ENCODE assay signal across 26 cellular contexts in the genomic region with DNA sequence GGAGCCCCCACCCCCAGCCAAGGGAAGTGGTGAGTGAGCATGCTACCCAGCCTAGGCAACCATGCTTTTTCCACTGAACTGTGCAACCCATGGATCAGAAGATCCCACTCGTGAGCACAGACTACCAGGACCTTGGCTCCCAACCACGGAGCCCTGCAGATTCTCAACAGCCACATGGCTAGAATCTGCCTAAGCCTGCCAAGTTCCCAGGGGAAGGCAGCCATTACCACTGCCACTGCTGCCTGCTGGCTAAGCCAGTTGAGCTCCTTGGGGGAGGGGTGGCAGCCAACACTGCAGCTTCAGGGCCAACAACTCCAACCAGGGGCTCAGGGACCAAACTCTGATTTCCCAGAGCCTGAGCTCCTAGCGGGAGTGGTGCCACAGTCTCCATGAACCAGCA.
"Had no signal": no experiment of that assay in that cellular context is flagged by ENCODE, and none has a peak within 500 bp of the region (broad histone marks: within the 10 kb centered on the region; RNA-seq: fewer than 3 reads in every experiment).

No MANE protein-coding gene starts in this region.

- H3K4me3 Mint-ChIP-seq: activated B cell treated with CpG ODN at 0.5 μM for 24 hours; activated CD8-positive, alpha-beta T cell treated with anti-CD3 and anti-CD28 coated beads for 36 hours; activated T-cell treated with anti-CD3 and anti-CD28 coated beads, Interleukin-2, amount 50 U/mL, for 4 hours; activated T-helper 17 cell treated with anti-CD3 and anti-CD28 coated beads, Interleukin-2, amount 50 U/mL, for 72 hours; central memory CD8-positive, alpha-beta T cell; dendritic cell treated with granulocyte-macrophage colony-stimulating factor and Interleukin-4, amounts not matched to agents 40 ng/mL and 50 ng/mL, for 4 days; endodermal cell; naive thymus-derived CD4-positive, alpha-beta T cell; T-cell; T-helper 2 cell treated with Interferon-gamma antibody and Interleukin-4, amounts not matched to agents 5 μg/mL and 100 μg/mL, for 36 hours had no signal

- H3K4me3 ChIP-seq: breast epithelium, pancreas, prostate gland, suprapubic skin, tibial nerve had no signal

- DNase-seq: activated B cell treated with CpG ODN at 0.5 μM for 24 hours; activated CD4-positive, alpha-beta T cell treated with anti-CD3 and anti-CD28 coated beads, Interleukin-2, amount 50 U/mL, for 1 hour; activated CD8-positive, alpha-beta T cell treated with anti-CD3 and anti-CD28 coated beads for 36 hours; activated naive CD4-positive, alpha-beta T cell; activated T-cell treated with anti-CD3 and anti-CD28 coated beads, Interleukin-2, amount 50 U/mL, for 4 hours; endodermal cell; foreskin fibroblast; midbrain; naive thymus-derived CD4-positive, alpha-beta T cell; nucleus accumbens; retina; stimulated activated CD4-positive, alpha-beta T cell treated with anti-CD3 and anti-CD28 coated beads, Interleukin-15, amount 100 ng/mL, for 24 hours; stimulated activated CD4-positive, alpha-beta T cell treated with anti-CD3 and anti-CD28 coated beads, Interleukin-2, amount 100 ng/mL, for 24 hours; stimulated activated naive CD4-positive, alpha-beta T cell; T-cell had no signal

- H3K27ac Mint-ChIP-seq: activated B cell treated with CpG ODN at 0.5 μM for 24 hours; activated CD8-positive, alpha-beta T cell treated with anti-CD3 and anti-CD28 coated beads for 36 hours; activated T-helper 17 cell treated with anti-CD3 and anti-CD28 coated beads, Interleukin-2, amount 50 U/mL, for 72 hours; dendritic cell treated with granulocyte-macrophage colony-stimulating factor and Interleukin-4, amounts not matched to agents 40 ng/mL and 50 ng/mL, for 4 days; endodermal cell; naive thymus-derived CD4-positive, alpha-beta T cell; T-cell; T-helper 2 cell treated with Interferon-gamma antibody and Interleukin-4, amounts not matched to agents 5 μg/mL and 100 μg/mL, for 36 hours had no signal

- H3K36me3 Mint-ChIP-seq: T-cell had no signal

- H3K27ac ChIP-seq: breast epithelium, pancreas, prostate gland, suprapubic skin, tibial nerve had no signal

- H3K9me3 ChIP-seq: pancreas, prostate gland had no signal

- H3K4me1 ChIP-seq: breast epithelium, pancreas, prostate gland, suprapubic skin, tibial nerve had no signal

- H3K36me3 ChIP-seq: breast epithelium, pancreas, prostate gland, suprapubic skin had no signal

- H3K27me3 ChIP-seq: breast epithelium, pancreas, suprapubic skin, tibial nerve had no signal

- H3K27me3 Mint-ChIP-seq: activated B cell treated with CpG ODN at 0.5 μM for 24 hours; activated CD8-positive, alpha-beta T cell treated with anti-CD3 and anti-CD28 coated beads for 36 hours; activated T-helper 17 cell treated with anti-CD3 and anti-CD28 coated beads, Interleukin-2, amount 50 U/mL, for 72 hours; central memory CD8-positive, alpha-beta T cell; dendritic cell treated with granulocyte-macrophage colony-stimulating factor and Interleukin-4, amounts not matched to agents 40 ng/mL and 50 ng/mL, for 4 days; naive thymus-derived CD4-positive, alpha-beta T cell; T-cell had no signal

- H3K4me1 Mint-ChIP-seq: activated T-helper 17 cell treated with anti-CD3 and anti-CD28 coated beads, Interleukin-2, amount 50 U/mL, for 72 hours; central memory CD8-positive, alpha-beta T cell; endodermal cell; naive thymus-derived CD4-positive, alpha-beta T cell; T-cell had no signal

- ATAC-seq: activated CD8-positive, alpha-beta T cell treated with anti-CD3 and anti-CD28 coated beads for 36 hours; activated naive CD4-positive, alpha-beta T cell treated with anti-CD3 and anti-CD28 coated beads, Interleukin-2, amount 50 U/mL, for 72 hours; activated T-cell treated with anti-CD3 and anti-CD28 coated beads, Interleukin-2, amount 50 U/mL, for 4 hours; activated T-helper 17 cell treated with anti-CD3 and anti-CD28 coated beads, Interleukin-2, amount 50 U/mL, for 72 hours; esophagus mucosa; naive thymus-derived CD4-positive, alpha-beta T cell; pancreas; T-cell had no signal
